9 cellular contexts compared by ENCODE assay signal in genomic region chr2:70123829-70124117, GRCh38. TPM values are rescaled to one million over a fixed set of nuclear protein-coding genes. Genes with fewer than 3 reads are reported as not detected.
A peak's percentile ranks its signal among the peaks of the same experiment; 100 is the strongest.
DNase-seq lines count a peak whose midpoint lies in the region; ATAC-seq, FAIRE-seq and TF ChIP-seq lines count a peak whose summit lies in the region.
"Had no signal": no experiment of that assay in that cellular context is flagged by ENCODE, and none has a peak within 500 bp of the region (broad histone marks: within the 10 kb centered on the region; RNA-seq: fewer than 3 reads in every experiment).

No MANE protein-coding gene starts in this region.

- H3K36me3 ChIP-seq in right lobe of liver (no peaks in the 10 kb centered on the region), testis (ENCODE audit: low read depth, missing control alignments) (no peaks in the 10 kb centered on the region)

- H3K27ac ChIP-seq in angular gyrus (ENCODE audit: low read depth, low read length) (peak overlapping the region; percentile 99), right lobe of liver (peak overlapping the region; percentile 98 to 100 (median 100)), testis (peak overlapping the region; percentile 98 to 100)
- H3K27ac ChIP-seq: C4-2B had no signal

- FAIRE-seq in urothelium cell line (lab: Jason Lieb, UNC) = no peak

- TF ChIP-seq POLR2A in right lobe of liver (IDR thresholded peaks at IDR 0.05) (no peak), testis (IDR thresholded peaks at IDR 0.05) (no peak)

- H3K36me3 Mint-ChIP-seq in T-helper 2 cell treated with Interferon-gamma antibody and Interleukin-4, amounts not matched to agents 5 μg/mL and 100 μg/mL, for 36 hours (ENCODE audit: low read depth) = no peaks in the 10 kb centered on the region

- peaks cover 61% of the 10 kb centered on the region for H3K4me1 Mint-ChIP-seq in T-helper 2 cell treated with Interferon-gamma antibody and Interleukin-4, amounts not matched to agents 5 μg/mL and 100 μg/mL, for 36 hours (ENCODE audit: low read depth)

- no peak for TF ChIP-seq CTCF in right lobe of liver (IDR thresholded peaks at IDR 0.05)
- TF ChIP-seq CTCF in testis (IDR thresholded peaks at IDR 0.05) = no peak

- intact Hi-C loops in right lobe of liver (cut with DNase I) (no loop called here), testis (cut with DNase I; ENCODE audit: low total_unique reads) (loop anchor here (5.0 kb wide), 1 partner anchor 36 kb away; the partner anchor contains the start of gene PCBP1)

- peak overlapping the region; percentile 88 for H3K4me3 Mint-ChIP-seq in T-helper 2 cell treated with Interferon-gamma antibody and Interleukin-4, amounts not matched to agents 5 μg/mL and 100 μg/mL, for 36 hours

- H3K9me3 Mint-ChIP-seq in T-helper 2 cell treated with Interferon-gamma antibody and Interleukin-4, amounts not matched to agents 5 μg/mL and 100 μg/mL, for 36 hours = no peaks in the 10 kb centered on the region

- H3K27ac Mint-ChIP-seq in T-helper 2 cell treated with Interferon-gamma antibody and Interleukin-4, amounts not matched to agents 5 μg/mL and 100 μg/mL, for 36 hours = peak overlapping the region; percentile 100

- no peaks in the 10 kb centered on the region for H3K27me3 ChIP-seq in right lobe of liver
- H3K27me3 ChIP-seq in testis = no peaks in the 10 kb centered on the region

- H3K4me3 ChIP-seq in right lobe of liver = peak overlapping the region in 2 of 3 donors; percentile 58 to 66
- H3K4me3 ChIP-seq in testis = peak overlapping the region; percentile 64 to 78

- no peaks in the 10 kb centered on the region for H3K27me3 Mint-ChIP-seq in T-helper 2 cell treated with Interferon-gamma antibody and Interleukin-4, amounts not matched to agents 5 μg/mL and 100 μg/mL, for 36 hours (ENCODE audit: low read depth)

- no peak for ATAC-seq in right lobe of liver

- H3K9me3 ChIP-seq in right lobe of liver (no peaks in the 10 kb centered on the region), testis (no peaks in the 10 kb centered on the region)

- peaks cover 0 to 8% (median 0%) of the 10 kb centered on the region in 4 donors for H3K4me1 ChIP-seq in right lobe of liver
- H3K4me1 ChIP-seq in testis = peaks cover 19% of the 10 kb centered on the region

- no peak for DNase-seq in T-helper 2 cell treated with Interferon-gamma antibody and Interleukin-4, amounts not matched to agents 5 μg/mL and 100 μg/mL, for 36 hours (ENCODE audit: low spot score)
- DNase-seq in T-helper 2 cell (no peak), right lobe of liver (no peak), testis (no peak), urothelium cell line (ENCODE audit: low spot score) (no peak), A172 (ENCODE audit: low spot score) (no peak)
- DNase-seq in effector CD4-positive, alpha-beta T cell = no peak

- 32% methylated on average over 10 of the region's 11 CpGs for WGBS in right lobe of liver (ENCODE audit: insufficient coverage, low coverage, low lambda C conversion rate, missing lambda C conversion rate)
- WGBS in testis, 2 donors = 8 to 17% methylated on average over 11 of the region's 11 CpGs

RNA-seq across cellular contexts. Expression of gene PCBP1, which starts 36.5 kb away (rescaled TPM):
- total RNA-seq in right lobe of liver (100 to 1,000 TPM; 147 to 220 (median 178) TPM), testis (100 to 1,000 TPM; 144 to 200 TPM)
- 270 TPM for polyA plus RNA-seq in testis (ENCODE audit: insufficient read depth, low read depth, low replicate concordance)
- 24.3 and 26.3 TPM in 2 replicates for total RNA-seq in A172 (2014; rRNA removed; shearing (Covaris generic))
